In genomic region chr2:45105050-45105582, GRCh38 we compare ENCODE assay signal across 1 cellular context.
TF ChIP-seq lines count a peak whose summit lies in the region.

No MANE protein-coding gene starts in this region.

TF ChIP-seq in A549, 52 proteins besides CTCF, POLR2A, EP300 and RAD21 (continued from another document):
- TF ChIP-seq REST (IDR thresholded peaks at IDR 0.05) (no peak), FOSB (CRISPR knock-in tag; IDR thresholded peaks at IDR 0.05) (no peak), NFE2L2 (conservative IDR thresholded peaks at IDR 0.05; ENCODE audit: low read length) (peak; percentile 63), EHMT2 (IDR thresholded peaks at IDR 0.05; ENCODE audit: low read depth) (no peak)
